Comparison of ENCODE assay signal across 8 cellular contexts in the genomic region with DNA sequence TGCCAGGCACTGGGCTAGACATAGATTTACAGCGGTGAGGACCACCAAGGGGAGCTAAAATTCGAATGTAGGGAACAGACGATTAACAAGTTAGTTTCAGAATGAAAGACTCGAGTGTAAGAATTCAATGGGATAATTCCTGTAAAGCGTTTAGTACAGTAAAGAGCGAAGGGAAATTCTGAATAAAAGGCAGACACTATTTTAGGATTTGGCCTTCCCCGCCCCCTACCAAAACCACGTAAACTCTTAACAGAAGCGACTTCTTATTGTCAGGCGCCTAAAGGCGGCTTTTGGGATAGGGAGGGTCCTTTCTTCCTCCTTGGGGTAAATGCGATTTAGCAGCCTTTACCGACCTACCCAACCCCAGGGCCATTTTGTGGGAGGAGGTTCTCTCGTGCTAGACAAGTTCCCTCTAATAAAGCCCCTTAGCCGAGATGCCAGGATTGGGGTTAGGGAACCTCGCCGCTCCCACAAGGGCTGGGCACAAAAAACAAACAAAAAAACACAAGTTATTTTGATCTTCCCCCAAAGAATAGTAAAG. TPM values are rescaled to one million over a fixed set of nuclear protein-coding genes. Genes with fewer than 3 reads are reported as not detected.
DNase-seq lines count a peak whose midpoint lies in the region; ATAC-seq and TF ChIP-seq lines count a peak whose summit lies in the region.

No MANE protein-coding gene starts in this region.

- peak overlapping the region; percentile 79 for H3K4me2 ChIP-seq in GM23338

- peak overlapping the region; percentile 99 for H3K4me3 Mint-ChIP-seq in GM23338

- TF ChIP-seq POLR2A in NB4 (IDR thresholded peaks at IDR 0.05; ENCODE audit: extremely low read depth, insufficient read length) (no peak), uterus (IDR thresholded peaks at IDR 0.05) (no peak)

- H3F3A ChIP-seq in GM23338 (replicated peaks; ENCODE audit: low read depth): 0 out of 2 replicates have a peak, but pooled peaks cover 5% of the 10 kb centered on the region

- peaks cover 8% of the 10 kb centered on the region; the same call in 1 of the 3 replicates for H3K9me3 Mint-ChIP-seq in GM23338

- H3K36me3 Mint-ChIP-seq in GM23338 (ENCODE audit: low read depth): peaks cover 28% of the 10 kb centered on the region

- peaks cover 28% of the 10 kb centered on the region for H3K4me1 Mint-ChIP-seq in GM23338

- H3K27me3 ChIP-seq in GM23338 (ENCODE audit: insufficient read depth) (no peaks in the 10 kb centered on the region), uterus (no peaks in the 10 kb centered on the region)

- H3K9me2 ChIP-seq in GM23338 (ENCODE audit: insufficient read depth): no peaks in the 10 kb centered on the region; the same call in 1 of the 2 replicates

- H3K4me3 ChIP-seq in GM12865 (ENCODE audit: low read depth, low read length) (peak overlapping the region; percentile 85), GM23338 (peak overlapping the region; percentile 67), NB4 (ENCODE audit: low read depth, low read length) (peak overlapping the region; percentile 89), cardiac fibroblast (replicated peaks in 1 of 2; ENCODE audit: low read depth in 2 of 2, low read length in 2 of 2) (peak overlapping the region; percentile 93 to 100), uterus (peak overlapping the region; percentile 97 to 99)

- H3K4me1 ChIP-seq in GM23338 (ENCODE audit: insufficient read depth) (peaks cover 29% of the 10 kb centered on the region), uterus (no peaks in the 10 kb centered on the region)

- peak overlapping the region; percentile 99 for H3K27ac Mint-ChIP-seq in GM23338

- peaks cover 13% of the 10 kb centered on the region for H3K27me3 Mint-ChIP-seq in GM23338 (ENCODE audit: insufficient read depth, low read depth, poor library complexity)

- H2AFZ ChIP-seq in GM23338: peak overlapping the region; percentile 2; the same call in 1 of the 2 replicates

- peaks cover 39% of the 10 kb centered on the region for H3K79me2 ChIP-seq in GM23338 (replicated peaks; ENCODE audit: insufficient read depth)

- ATAC-seq in GM23338 (peak; percentile 23), GM19328 (IDR thresholded peaks at IDR 0.05; ENCODE audit: unreplicated experiment) (no peak)

- intact Hi-C loops in uterus (cut with DNase I; ENCODE audit: low total_unique reads): loop anchor here (5.0 to 10.0 kb wide), 2 partner anchors 98 to 236 kb away; a partner anchor contains a TSS

- no peaks in the 10 kb centered on the region for H3K9me3 ChIP-seq in uterus

- TF ChIP-seq CTCF in GM12865 (IDR thresholded peaks at IDR 0.05; ENCODE audit: insufficient read depth, low read depth, low read length, missing control alignments): no peak
- TF ChIP-seq CTCF in GM23338 (conservative IDR thresholded peaks at IDR 0.05; ENCODE audit: low read depth in 2 of 2): no peak
- TF ChIP-seq CTCF in NB4 (IDR thresholded peaks at IDR 0.05; ENCODE audit: low read depth, low read length): no peak
- TF ChIP-seq CTCF in cardiac fibroblast (IDR thresholded peaks at IDR 0.05; ENCODE audit: low read depth, low read length): no peak
- no peak for TF ChIP-seq CTCF in uterus (IDR thresholded peaks at IDR 0.05)

- H3K36me3 ChIP-seq in GM23338 (ENCODE audit: insufficient read depth) (peaks cover 9% of the 10 kb centered on the region; the same call in 1 of the 2 replicates), uterus (no peaks in the 10 kb centered on the region)

- peaks cover 13% of the 10 kb centered on the region; the same call in 1 of the 2 replicates for H4K20me1 ChIP-seq in GM23338 (replicated peaks; ENCODE audit: insufficient read depth)

- no peak for DNase-seq in GM12865 (ENCODE audit: low read depth)
- no peak for DNase-seq in GM23338 (ENCODE audit: low spot score)
- no peak for DNase-seq in NB4 (ENCODE audit: low read depth)
- no peak for DNase-seq in cardiac fibroblast (ENCODE audit: low read depth in 2 of 2)
- DNase-seq in medulla oblongata (ENCODE audit: extremely low spot score): peak; percentile 53
- DNase-seq in uterus: no peak
- DNase-seq in NCI-H1417 treated with DMSO at 0.1 percent for 48 hours (lab: John Stamatoyannopoulos, UW): no peak

- peak overlapping the region; percentile 96 for H3K27ac ChIP-seq in GM23338 (ENCODE audit: low read depth)
- H3K27ac ChIP-seq in uterus: peak overlapping the region; percentile 92 to 97

TF ChIP-seq in GM23338, 12 proteins besides CTCF, POLR2A, EP300 and RAD21:
- peak; percentile 73; the same call in 1 of the 2 replicates for TF ChIP-seq ZNF114 (CRISPR knock-in tag; IDR thresholded peaks at IDR 0.05)
- no peak for TF ChIP-seq ZNF331 (CRISPR knock-in tag; IDR thresholded peaks at IDR 0.05; ENCODE audit: low read depth)

RNA-seq across cellular contexts. Expression of a gene that starts 0.5 kb away (rescaled TPM):
- total RNA-seq in GM23338 (2014; rRNA removed; shearing (Covaris generic)): 128 and 139 TPM in 2 replicates
- 97.6 and 110 TPM in 2 replicates for polyA plus RNA-seq in GM23338 (2016; fragmentation: Nextera tagmentation; extraction: Ambion mirVana)
- 10 to 100 TPM; 34.1 to 76.4 (median 60.0) TPM for total RNA-seq in uterus

RNA-seq across cellular contexts. Expression of a gene that starts 12.3 kb away (rescaled TPM):
- total RNA-seq in GM23338 (2014; rRNA removed; shearing (Covaris generic)): 0.35 and 1.0 TPM in 2 replicates
- polyA plus RNA-seq in GM23338 (2016; fragmentation: Nextera tagmentation; extraction: Ambion mirVana): 0.68 and 1.4 TPM in 2 replicates
- 1 to 10 TPM in 2 of 4 donors, under 1 TPM in 1, not detected in 1; under 0.01 to 5.7 (median 1.2) TPM for total RNA-seq in uterus
